Comparison of ENCODE assay signal across 7 cellular contexts in genomic region chr3:117887031-117887430, GRCh38.
"Had no signal": no experiment of that assay in that cellular context is flagged by ENCODE, and none has a peak within 500 bp of the region (broad histone marks: within the 10 kb centered on the region; RNA-seq: fewer than 3 reads in every experiment).

No MANE protein-coding gene starts in this region.

- H2AFZ ChIP-seq: GM23338 had no signal

- H3K4me2 ChIP-seq: GM23338 had no signal

- DNase-seq: H9, HCEC 1CT, IMR-90, KG1 had no signal

- H3K4me3 ChIP-seq: GM23338, K562 had no signal

- FAIRE-seq: HTR-8/SVneo, K562 had no signal
